18 cellular contexts compared by ENCODE assay signal in the genomic region with DNA sequence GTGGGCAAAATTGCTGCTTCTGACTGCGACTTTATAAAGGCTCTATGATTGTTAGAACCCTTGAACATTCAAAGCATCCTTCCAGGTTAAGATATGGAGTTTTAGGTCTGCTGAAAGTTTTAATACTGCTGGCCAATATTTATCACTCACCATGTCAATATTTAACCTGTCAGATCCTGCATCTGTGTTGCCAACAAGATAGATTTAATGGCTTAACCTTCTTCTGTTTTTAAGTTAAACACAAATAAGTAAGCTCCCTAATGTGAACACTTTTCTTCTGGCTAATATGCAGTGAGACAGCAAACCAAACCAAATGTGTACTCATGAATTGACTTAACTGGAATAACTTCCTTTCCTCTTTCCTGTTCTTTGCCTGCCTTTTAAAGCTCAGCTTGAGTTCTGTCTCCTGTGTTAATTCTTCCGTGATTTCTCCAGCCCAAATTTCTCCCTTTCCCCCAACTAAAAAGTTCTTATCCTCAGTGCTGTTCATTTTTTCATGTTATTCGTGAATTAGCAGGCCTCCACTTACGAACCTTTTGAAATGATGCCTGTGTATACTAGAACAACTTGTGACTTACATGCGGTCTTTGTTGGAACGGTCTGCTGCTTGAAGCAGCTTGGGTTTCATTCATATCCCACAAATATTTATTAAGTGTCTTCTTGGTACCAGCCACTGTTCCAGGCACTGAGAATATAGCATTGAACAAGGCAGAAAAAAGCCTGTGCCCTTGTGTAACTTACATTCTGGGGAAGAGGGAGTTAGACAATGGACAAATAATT. TPM values are rescaled to one million over a fixed set of nuclear protein-coding genes. Genes with fewer than 3 reads are reported as not detected.
DNase-seq lines count a peak whose midpoint lies in the region; ATAC-seq lines count a peak whose summit lies in the region.
"Had no signal": no experiment of that assay in that cellular context is flagged by ENCODE, and none has a peak within 500 bp of the region (broad histone marks: within the 10 kb centered on the region; RNA-seq: fewer than 3 reads in every experiment).

No MANE protein-coding gene starts in this region.

- peaks cover 93% of the 10 kb centered on the region for H3K4me1 Mint-ChIP-seq in activated naive CD4-positive, alpha-beta T cell treated with anti-CD3 and anti-CD28 coated beads, Interleukin-2, amount 10 ng/mL, durations not matched to agents 7 days and 5 days
- H3K4me1 Mint-ChIP-seq in naive B cell: peaks cover 60 to 72% (median 67%) of the 10 kb centered on the region in 3 donors

- peak overlapping the region; percentile 10 for H3K27ac Mint-ChIP-seq in activated naive CD4-positive, alpha-beta T cell treated with anti-CD3 and anti-CD28 coated beads, Interleukin-2, amount 10 ng/mL, durations not matched to agents 7 days and 5 days
- H3K27ac Mint-ChIP-seq in naive B cell: peak overlapping the region in 4 of 6 donors; percentile 30 to 90 (median 64)
- H3K27ac Mint-ChIP-seq: activated CD4-positive, alpha-beta T cell treated with anti-CD3 and anti-CD28 coated beads for 36 hours had no signal

- peaks cover 20% of the 10 kb centered on the region for H3K4me1 ChIP-seq in endocrine pancreas (ENCODE audit: control insufficient read depth, insufficient read depth, low read length)

- H3K9me3 ChIP-seq in endocrine pancreas (ENCODE audit: control insufficient read depth, low read length): no peaks in the 10 kb centered on the region
- H3K9me3 ChIP-seq: esophagus squamous epithelium, thoracic aorta had no signal

- ATAC-seq in naive B cell (ENCODE audit: low read depth in 2 of 2) (no peak), GM21825 (IDR thresholded peaks at IDR 0.05; ENCODE audit: unreplicated experiment) (no peak)
- ATAC-seq: activated CD4-positive, alpha-beta T cell treated with anti-CD3 and anti-CD28 coated beads for 36 hours had no signal

- H3K36me3 Mint-ChIP-seq in activated naive CD4-positive, alpha-beta T cell treated with anti-CD3 and anti-CD28 coated beads, Interleukin-2, amount 10 ng/mL, durations not matched to agents 7 days and 5 days: peaks cover 48% of the 10 kb centered on the region
- no peaks in the 10 kb centered on the region for H3K36me3 Mint-ChIP-seq in naive B cell

- no peaks in the 10 kb centered on the region for H3K9me3 Mint-ChIP-seq in activated naive CD4-positive, alpha-beta T cell treated with anti-CD3 and anti-CD28 coated beads, Interleukin-2, amount 10 ng/mL, durations not matched to agents 7 days and 5 days
- H3K9me3 Mint-ChIP-seq in naive B cell: no peaks in the 10 kb centered on the region
- H3K9me3 Mint-ChIP-seq: CD4-positive, alpha-beta memory T cell had no signal

- DNase-seq in activated naive CD4-positive, alpha-beta T cell treated with anti-CD3 and anti-CD28 coated beads, Interleukin-2, amount 10 ng/mL, durations not matched to agents 7 days and 5 days: no peak
- DNase-seq in activated naive CD4-positive, alpha-beta T cell (lab: John Stamatoyannopoulos, UW): no peak
- DNase-seq in naive B cell (no peak), RPMI8226 (no peak), hippocampal formation (lab: John Stamatoyannopoulos, UW) (no peak), cortex of kidney (lab: John Stamatoyannopoulos, UW) (no peak)
- DNase-seq: activated CD4-positive, alpha-beta T cell treated with anti-CD3 and anti-CD28 coated beads for 36 hours; activated naive CD4-positive, alpha-beta T cell treated with Interleukin-2 at 50 U/mL for 16 hours; CD4-positive, alpha-beta memory T cell; esophagus squamous epithelium; kidney; posterior cingulate gyrus; SHP77 treated with DMSO at 0.1 percent for 48 hours; T1000 had no signal

- no peaks in the 10 kb centered on the region for H3K27me3 Mint-ChIP-seq in activated naive CD4-positive, alpha-beta T cell treated with anti-CD3 and anti-CD28 coated beads, Interleukin-2, amount 10 ng/mL, durations not matched to agents 7 days and 5 days
- H3K27me3 Mint-ChIP-seq in naive B cell: no peaks in the 10 kb centered on the region
- H3K27me3 Mint-ChIP-seq: CD4-positive, alpha-beta memory T cell had no signal

- no peaks in the 10 kb centered on the region for H3K36me3 ChIP-seq in endocrine pancreas (ENCODE audit: control insufficient read depth, insufficient read depth, low read length)
- H3K36me3 ChIP-seq: esophagus squamous epithelium, thoracic aorta had no signal

- no peaks in the 10 kb centered on the region for H3K27me3 ChIP-seq in endocrine pancreas (ENCODE audit: control insufficient read depth, insufficient read depth, low read length)
- H3K27me3 ChIP-seq: esophagus squamous epithelium had no signal

- H3K4me3 ChIP-seq in endocrine pancreas (ENCODE audit: control insufficient read depth, insufficient read depth, low read length): peak overlapping the region; percentile 57
- H3K4me3 ChIP-seq: esophagus squamous epithelium, smooth muscle cell, thoracic aorta had no signal

- H3K4me3 Mint-ChIP-seq in activated naive CD4-positive, alpha-beta T cell treated with anti-CD3 and anti-CD28 coated beads, Interleukin-2, amount 10 ng/mL, durations not matched to agents 7 days and 5 days: no peak overlapping the region
- H3K4me3 Mint-ChIP-seq in naive B cell: peak overlapping the region in 4 of 8 donors; percentile 30 to 74 (median 54)
- H3K4me3 Mint-ChIP-seq: activated CD4-positive, alpha-beta T cell treated with anti-CD3 and anti-CD28 coated beads for 36 hours had no signal

- no peak overlapping the region for H3K9ac ChIP-seq in endocrine pancreas (ENCODE audit: control insufficient read depth, insufficient read depth, low read length)

- CTCF ChIA-PET in activated naive CD4-positive, alpha-beta T cell treated with anti-CD3 and anti-CD28 coated beads, Interleukin-2, amount 10 ng/mL, durations not matched to agents 7 days and 5 days (lab: Charles Lee): no interaction called here

RNA-seq across cellular contexts. Expression of gene FBXW8, which starts 9.1 kb away (rescaled TPM):
- polyA plus RNA-seq in naive B cell (ENCODE audit: low read depth in 6 of 6): 10 to 100 TPM in 4 of 6 donors, 1 to 10 TPM in 2; 7.4 to 15.3 (median 10.9) TPM

RNA-seq across cellular contexts. Expression of gene HRK, which starts 38.7 kb away (rescaled TPM):
- 1 to 10 TPM; 2.5 to 7.9 (median 5.9) TPM for polyA plus RNA-seq in naive B cell (ENCODE audit: low read depth in 6 of 6)
- polyA plus RNA-seq: smooth muscle cell had no signal
